ENCODE assay signal across 8 cellular contexts in the genomic region with DNA sequence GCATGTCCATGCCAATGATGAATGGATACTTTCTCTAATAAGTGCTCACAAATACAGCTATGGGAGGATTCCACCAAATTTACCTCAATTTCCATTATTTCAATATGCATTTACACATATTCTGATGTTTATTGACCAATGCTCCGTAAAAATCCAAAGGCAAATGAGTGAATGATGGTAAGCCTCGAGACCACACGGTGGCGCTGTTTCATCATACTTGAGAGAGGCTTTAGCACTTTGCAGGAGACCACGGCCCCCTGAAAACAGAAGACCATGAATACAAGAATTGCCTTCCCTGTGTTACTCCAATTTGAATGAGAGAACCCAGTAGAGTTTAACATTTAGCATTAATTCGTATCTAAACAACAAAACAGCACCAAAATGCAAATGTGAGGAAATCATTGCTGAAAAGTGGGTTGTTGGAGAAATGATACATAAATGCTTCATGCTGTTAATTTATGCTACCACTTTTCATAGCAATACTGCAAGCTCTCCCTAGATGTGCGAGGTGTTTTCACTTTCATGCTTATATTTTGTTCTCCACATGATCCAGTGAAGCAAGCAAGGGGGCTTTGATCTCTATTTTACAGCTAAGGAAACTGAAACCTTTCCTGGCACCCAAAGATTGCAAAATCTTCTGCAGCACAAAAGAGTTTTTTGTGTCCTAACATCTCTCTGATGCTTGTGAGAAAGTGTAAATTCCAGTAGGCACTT. TPM values are rescaled to one million over a fixed set of nuclear protein-coding genes. Genes with fewer than 3 reads are reported as not detected.
DNase-seq lines count a peak whose midpoint lies in the region; ATAC-seq, FAIRE-seq and TF ChIP-seq lines count a peak whose summit lies in the region.

No MANE protein-coding gene starts in this region.

- H3K4me1 ChIP-seq in KMS-11 (ENCODE audit: low read depth, poor library complexity, severe bottlenecking) (peaks cover 18% of the 10 kb centered on the region), Peyer's patch (peaks cover 0 to 4% (median 0%) of the 10 kb centered on the region in 4 donors), thoracic aorta (ENCODE audit: control insufficient read depth in 1 of 2, low read depth in 2 of 2) (peaks cover 0 to 7% of the 10 kb centered on the region in 2 donors)

- DNase-seq in Peyer's patch (peak; percentile 69 to 91 (median 70)), fibroblast of the conjunctiva (ENCODE audit: low read depth) (peak; percentile 75), nucleus accumbens (lab: John Stamatoyannopoulos, UW) (peak in 46 of 56 donors; percentile 5 to 88 (median 42)), thoracic aorta (ENCODE audit: low spot score) (no peak)
- DNase-seq in activated T-helper 1 cell treated with anti-CD3 and anti-CD28 coated beads, Interleukin-2, amount 50 U/mL, for 16 hours (ENCODE audit: low read depth in 1 of 2, low spot score in 1 of 2), result peak; percentile 23 to 36

- TF ChIP-seq POLR2A in Peyer's patch (IDR thresholded peaks at IDR 0.05), result no peak

- no peak overlapping the region for H3K9ac ChIP-seq in KMS-11

- H4K20me1 ChIP-seq in KMS-11 (ENCODE audit: insufficient read depth), result no peaks in the 10 kb centered on the region

- peak overlapping the region; percentile 32 for H2AFZ ChIP-seq in KMS-11 (ENCODE audit: low read depth)

- H3K4me3 ChIP-seq in KMS-11 (IDR thresholded peaks at IDR 0.05; ENCODE audit: insufficient read depth, low read depth, low read length) (no peak overlapping the region), Peyer's patch (no peak overlapping the region), thoracic aorta (no peak overlapping the region)

- H3K27me3 ChIP-seq in KMS-11 (ENCODE audit: insufficient read depth, low read depth) (no peaks in the 10 kb centered on the region), Peyer's patch (no peaks in the 10 kb centered on the region), thoracic aorta (replicated peaks; ENCODE audit: insufficient read depth) (no peaks in the 10 kb centered on the region)

- peak overlapping the region; percentile 49 for H3K4me2 ChIP-seq in KMS-11

- no peak overlapping the region for H3K27ac ChIP-seq in KMS-11
- no peak overlapping the region for H3K27ac ChIP-seq in Peyer's patch
- H3K27ac ChIP-seq in thoracic aorta, result no peak overlapping the region

- ATAC-seq in thoracic aorta (ENCODE audit: insufficient number of reproducible peaks, low FRiP score, low read depth), result peak; percentile 56
- ATAC-seq in HG03095 (IDR thresholded peaks at IDR 0.05; ENCODE audit: unreplicated experiment), result no peak

- H3K9me3 ChIP-seq in Peyer's patch (no peaks in the 10 kb centered on the region), thoracic aorta (no peaks in the 10 kb centered on the region)

- TF ChIP-seq CTCF in KMS-11 (conservative IDR thresholded peaks at IDR 0.05; ENCODE audit: low read depth, low read length) (peak; percentile 98), Peyer's patch (IDR thresholded peaks at IDR 0.05) (peak; percentile 77 to 91 (median 85)), thoracic aorta (IDR thresholded peaks at IDR 0.05) (peak; percentile 80)

- FAIRE-seq in G401.6 (lab: Jason Lieb, UNC), result peak; percentile 83

- H3K36me3 ChIP-seq in KMS-11 (ENCODE audit: insufficient read depth) (no peaks in the 10 kb centered on the region), Peyer's patch (no peaks in the 10 kb centered on the region), thoracic aorta (no peaks in the 10 kb centered on the region)

- no peaks in the 10 kb centered on the region for H3K79me2 ChIP-seq in KMS-11 (ENCODE audit: insufficient read depth, low read depth)

RNA-seq across cellular contexts. Expression of a gene that starts 35.4 kb away (rescaled TPM):
- 1 to 10 TPM in 2 of 4 donors, under 1 TPM in 2; 0.70 to 1.7 (median 1.0) TPM for total RNA-seq in Peyer's patch
- 1 to 10 TPM in 1 of 2 donors, under 1 TPM in 1; 0.49 to 2.6 TPM for total RNA-seq in thoracic aorta
